ENCODE assay signal across 21 cellular contexts in the genomic region with DNA sequence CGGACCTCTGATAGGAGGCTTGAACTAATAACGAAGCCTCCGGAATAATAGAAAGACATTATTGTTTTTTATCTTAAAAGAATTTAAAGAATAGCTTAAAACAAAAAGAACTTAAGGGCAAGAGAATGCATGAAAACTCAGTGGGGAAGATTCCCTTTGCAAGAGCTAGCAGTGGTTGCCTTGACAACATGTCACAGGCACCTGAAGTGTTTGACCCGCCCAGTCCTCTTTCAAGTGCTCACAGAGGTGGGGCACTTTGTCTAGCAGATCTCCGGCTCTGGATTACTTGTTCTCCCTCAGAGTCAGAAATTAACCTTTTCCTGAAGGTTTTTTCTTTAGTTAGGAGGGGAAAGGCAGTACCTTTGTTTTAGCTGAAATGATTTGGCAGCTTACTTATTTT. TPM values are rescaled to one million over a fixed set of nuclear protein-coding genes. Genes with fewer than 3 reads are reported as not detected.
DNase-seq lines count a peak whose midpoint lies in the region; ATAC-seq and TF ChIP-seq lines count a peak whose summit lies in the region.
"Had no signal": no experiment of that assay in that cellular context is flagged by ENCODE, and none has a peak within 500 bp of the region (broad histone marks: within the 10 kb centered on the region; RNA-seq: fewer than 3 reads in every experiment).

No MANE protein-coding gene starts in this region.

- H3K14ac ChIP-seq in H9 (ENCODE audit: insufficient read depth, low read length), result no peak overlapping the region

- H3K36me3 Mint-ChIP-seq in H9 (ENCODE audit: insufficient read depth in 1 of 3, low read depth in 3 of 3), result peaks cover 16 to 25% (median 23%) of the 10 kb centered on the region in 3 experiments

- H3K27ac ChIP-seq in H9 (ENCODE audit: insufficient read length, low read depth, low read length) (no peak overlapping the region), colonic mucosa (no peak overlapping the region)
- H3K27ac ChIP-seq: esophagus muscularis mucosa, KMS-11, right lobe of liver had no signal

- H3K23ac ChIP-seq in H9 (ENCODE audit: insufficient read length, low read depth, low read length), result no peak overlapping the region

- no peaks in the 10 kb centered on the region for H3K27me3 Mint-ChIP-seq in H9 (ENCODE audit: low read depth)
- H3K27me3 Mint-ChIP-seq: activated CD4-positive, alpha-beta T cell treated with anti-CD3 and anti-CD28 coated beads for 36 hours; activated naive CD4-positive, alpha-beta T cell treated with anti-CD3 and anti-CD28 coated beads, Interleukin-2, amount 50 U/mL, for 24 hours; brain; dendritic cell treated with granulocyte-macrophage colony-stimulating factor and Interleukin-4, amounts not matched to agents 40 ng/mL and 50 ng/mL, for 4 days had no signal

- no peak overlapping the region for H2BK120ac ChIP-seq in H9 (ENCODE audit: low read depth, low read length, poor library complexity, severe bottlenecking)

- H3K4me1 Mint-ChIP-seq in H9, result peaks cover 15 to 19% of the 10 kb centered on the region in 2 experiments
- H3K4me1 Mint-ChIP-seq: activated CD4-positive, alpha-beta T cell treated with anti-CD3 and anti-CD28 coated beads for 36 hours; activated naive CD4-positive, alpha-beta T cell treated with anti-CD3 and anti-CD28 coated beads, Interleukin-2, amount 50 U/mL, for 24 hours had no signal

- H3K79me2 ChIP-seq in H9 (ENCODE audit: insufficient read depth, low read length), result no peaks in the 10 kb centered on the region

- peaks cover 0 to 6% of the 10 kb centered on the region in 2 experiments; a peak in 3 of 5 replicates for H3K9me3 Mint-ChIP-seq in H9
- H3K9me3 Mint-ChIP-seq: activated naive CD4-positive, alpha-beta T cell treated with anti-CD3 and anti-CD28 coated beads, Interleukin-2, amount 50 U/mL, for 24 hours; dendritic cell treated with granulocyte-macrophage colony-stimulating factor and Interleukin-4, amounts not matched to agents 40 ng/mL and 50 ng/mL, for 4 days had no signal

- no peaks in the 10 kb centered on the region for H3K4me1 ChIP-seq in H9 (ENCODE audit: insufficient read depth, low read length)
- no peaks in the 10 kb centered on the region for H3K4me1 ChIP-seq in colonic mucosa
- H3K4me1 ChIP-seq: esophagus muscularis mucosa, HAP-1, right lobe of liver had no signal

- H3K4ac ChIP-seq in H9 (ENCODE audit: low read depth, low read length), result no peak overlapping the region

- peak; percentile 12 for DNase-seq in COLO668 (lab: John Stamatoyannopoulos, UW; ENCODE audit: unreplicated experiment)
- DNase-seq in H9, result peak; percentile 69
- peak; percentile 57 for DNase-seq in NCI-H69 (lab: John Stamatoyannopoulos, UW)
- DNase-seq in iPS-NIHi11 (ENCODE audit: low spot score), result peak; percentile 69
- no peak for DNase-seq in stimulated activated naive CD4-positive, alpha-beta T cell (lab: John Stamatoyannopoulos, UW)
- no peak for DNase-seq in colonic mucosa
- DNase-seq: activated CD4-positive, alpha-beta T cell treated with anti-CD3 and anti-CD28 coated beads for 36 hours; GDM1; midbrain; NCI-H1694; right lobe of liver; SIG-M5; stimulated activated CD4-positive, alpha-beta T cell treated with anti-CD3 and anti-CD28 coated beads, Interleukin-1b, Interleukin-23, amount 100 ng/mL, for 48 hours had no signal

- H3K27me3 ChIP-seq in H9 (ENCODE audit: insufficient read depth, low read length), result no peaks in the 10 kb centered on the region
- no peaks in the 10 kb centered on the region for H3K27me3 ChIP-seq in colonic mucosa
- H3K27me3 ChIP-seq: esophagus muscularis mucosa, right lobe of liver had no signal

- no peak overlapping the region for H2BK12ac ChIP-seq in H9 (ENCODE audit: insufficient read length, low read depth, low read length)

- H3K27ac Mint-ChIP-seq in H9, result no peak overlapping the region
- H3K27ac Mint-ChIP-seq: activated CD4-positive, alpha-beta T cell treated with anti-CD3 and anti-CD28 coated beads for 36 hours; activated naive CD4-positive, alpha-beta T cell treated with anti-CD3 and anti-CD28 coated beads, Interleukin-2, amount 50 U/mL, for 24 hours; dendritic cell treated with granulocyte-macrophage colony-stimulating factor and Interleukin-4, amounts not matched to agents 40 ng/mL and 50 ng/mL, for 4 days had no signal

- no CpG with 5 or more reads among the region's 5 CpGs for WGBS in H9 (ENCODE audit: extremely low coverage, insufficient read length, low lambda C conversion rate)

- H2AK5ac ChIP-seq in H9 (ENCODE audit: insufficient read length, low read length), result no peak overlapping the region

- no peak overlapping the region for H3K4me3 Mint-ChIP-seq in H9
- H3K4me3 Mint-ChIP-seq: activated CD4-positive, alpha-beta T cell treated with anti-CD3 and anti-CD28 coated beads for 36 hours; activated naive CD4-positive, alpha-beta T cell treated with anti-CD3 and anti-CD28 coated beads, Interleukin-2, amount 50 U/mL, for 24 hours; dendritic cell treated with granulocyte-macrophage colony-stimulating factor and Interleukin-4, amounts not matched to agents 40 ng/mL and 50 ng/mL, for 4 days had no signal

- no peak overlapping the region for H3K56ac ChIP-seq in H9 (ENCODE audit: insufficient read length, low read depth, low read length)

- no peak overlapping the region for H2BK5ac ChIP-seq in H9 (ENCODE audit: insufficient read length, low read length)

- H4K91ac ChIP-seq in H9 (ENCODE audit: insufficient read length, low read depth, low read length), result no peak overlapping the region

- H3K9ac ChIP-seq in H9 (ENCODE audit: extremely low read depth, insufficient read length, low read length) (no peak overlapping the region), colonic mucosa (ENCODE audit: low read depth in 2 of 2, low read length in 2 of 2) (no peak overlapping the region)
- H3K9ac ChIP-seq: KMS-11 had no signal

- no peak overlapping the region for H4K5ac ChIP-seq in H9 (ENCODE audit: insufficient read length, low read depth, low read length)

- TF ChIP-seq CTCF in H9 (conservative IDR thresholded peaks at IDR 0.05) (no peak), colonic mucosa (IDR thresholded peaks at IDR 0.05) (no peak)

- no peaks in the 10 kb centered on the region for H3K36me3 ChIP-seq in colonic mucosa
- H3K36me3 ChIP-seq: right lobe of liver had no signal

- no peak overlapping the region for H3T11ph ChIP-seq in H9 (ENCODE audit: low read length)

- no peak overlapping the region for H3K4me3 ChIP-seq in colonic mucosa
- H3K4me3 ChIP-seq: esophagus muscularis mucosa, HAP-1, right lobe of liver had no signal

- ATAC-seq in HG03196 (IDR thresholded peaks at IDR 0.05; ENCODE audit: unreplicated experiment) (no peak), GM19023 (IDR thresholded peaks at IDR 0.05; ENCODE audit: unreplicated experiment) (no peak)
- ATAC-seq: activated CD4-positive, alpha-beta T cell treated with anti-CD3 and anti-CD28 coated beads for 36 hours; right lobe of liver had no signal

- H2AFZ ChIP-seq in H9 (ENCODE audit: low read length), result no peak overlapping the region

- H3K9me3 ChIP-seq in H9 (ENCODE audit: control insufficient read depth, low read depth, low read length) (no peaks in the 10 kb centered on the region), colonic mucosa (no peaks in the 10 kb centered on the region)
- H3K9me3 ChIP-seq: esophagus muscularis mucosa, HAP-1, right lobe of liver had no signal

- H2BK20ac ChIP-seq in H9 (ENCODE audit: low read depth, low read length, poor library complexity, severe bottlenecking), result no peak overlapping the region

- H2BK15ac ChIP-seq in H9 (ENCODE audit: low read depth, low read length), result no peak overlapping the region

- intact Hi-C loops in colonic mucosa (cut with DNase I), result no loop called here

- no peak overlapping the region for H4K8ac ChIP-seq in H9 (replicated peaks; ENCODE audit: insufficient read length, low read depth, low read length)

- H3K79me1 ChIP-seq in H9 (ENCODE audit: insufficient read depth, low read depth, low read length, poor library complexity, severe bottlenecking), result no peaks in the 10 kb centered on the region

- H3K23me2 ChIP-seq in H9 (ENCODE audit: insufficient read length, low read depth, low read length, poor library complexity, severe bottlenecking), result no peaks in the 10 kb centered on the region

- no peak overlapping the region for H3K18ac ChIP-seq in H9 (ENCODE audit: insufficient read length, low read depth, low read length)

- no peaks in the 10 kb centered on the region for H4K20me1 ChIP-seq in H9 (ENCODE audit: control insufficient read depth, insufficient read depth, insufficient read length)

- no peak overlapping the region for H3K4me2 ChIP-seq in H9 (ENCODE audit: insufficient read depth, insufficient read length, low read length)
- H3K4me2 ChIP-seq: KMS-11 had no signal

RNA-seq across cellular contexts. Expression of a gene that starts 37.8 kb away (rescaled TPM):
- total RNA-seq in H9 (2021), result 44.4 and 44.6 TPM in 2 replicates
- 10 to 100 TPM; 33.5 to 39.4 TPM for total RNA-seq in colonic mucosa

Comparison
In these comparisons a context has a peak if more than half of its experiments do, and no peak if none do; other contexts are left out.
1. DNase-seq: peak in COLO668 (single experiment), H9 (single experiment), NCI-H69 (single experiment) and iPS-NIHi11 (single experiment); none in stimulated activated naive CD4-positive, alpha-beta T cell (0 of 6) and colonic mucosa (single experiment).